15 cellular contexts compared by ENCODE assay signal in the genomic region with DNA sequence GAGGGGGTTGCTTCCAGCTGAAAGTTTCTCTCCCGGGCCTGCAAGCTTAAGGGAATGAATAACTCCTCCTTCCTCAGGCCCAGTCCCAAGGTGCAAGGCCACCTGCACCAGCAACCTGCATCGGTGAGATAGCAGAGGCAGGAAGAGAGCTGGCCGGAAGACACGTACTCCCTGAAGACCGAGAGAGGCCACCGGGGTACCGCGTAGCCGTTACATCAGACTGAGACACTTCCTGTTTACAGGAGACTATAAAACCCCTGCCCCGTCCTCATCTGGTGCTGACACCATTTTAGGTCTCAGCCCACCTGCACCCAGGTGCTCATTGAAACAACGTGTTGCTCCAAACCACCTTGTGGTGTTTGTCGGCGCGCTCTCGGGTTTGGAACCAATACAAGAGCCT. TPM values are rescaled to one million over a fixed set of nuclear protein-coding genes. Genes with fewer than 3 reads are reported as not detected.
DNase-seq lines count a peak whose midpoint lies in the region; ATAC-seq and TF ChIP-seq lines count a peak whose summit lies in the region.
"Had no signal": no experiment of that assay in that cellular context is flagged by ENCODE, and none has a peak within 500 bp of the region (broad histone marks: within the 10 kb centered on the region; RNA-seq: fewer than 3 reads in every experiment).

No MANE protein-coding gene starts in this region.

- ATAC-seq in activated naive CD8-positive, alpha-beta T cell treated with anti-CD3 and anti-CD28 coated beads, Interleukin-2, amount 10 ng/mL, durations not matched to agents 7 days and 5 days (ENCODE audit: low read depth): peak; percentile 62
- peak; percentile 62 for ATAC-seq in stimulated activated effector memory CD8-positive, alpha-beta T cell treated with anti-CD3 and anti-CD28 coated beads, Interleukin-12 subunit alpha, Interleukin-12 subunit beta, amount 100 ng/mL, for 72 hours
- ATAC-seq in HG03196 (IDR thresholded peaks at IDR 0.05; ENCODE audit: unreplicated experiment): no peak

- H3K9me3 Mint-ChIP-seq in activated naive CD8-positive, alpha-beta T cell treated with anti-CD3 and anti-CD28 coated beads, Interleukin-2, amount 10 ng/mL, durations not matched to agents 7 days and 5 days: peaks cover 3% of the 10 kb centered on the region
- H3K9me3 Mint-ChIP-seq in stimulated activated effector memory CD8-positive, alpha-beta T cell treated with anti-CD3 and anti-CD28 coated beads, Interleukin-12 subunit alpha, Interleukin-12 subunit beta, amount 100 ng/mL, for 72 hours: no peaks in the 10 kb centered on the region
- H3K9me3 Mint-ChIP-seq: nephron had no signal

- peaks cover 10% of the 10 kb centered on the region for H3K36me3 Mint-ChIP-seq in activated naive CD8-positive, alpha-beta T cell treated with anti-CD3 and anti-CD28 coated beads, Interleukin-2, amount 10 ng/mL, durations not matched to agents 7 days and 5 days
- no peaks in the 10 kb centered on the region for H3K36me3 Mint-ChIP-seq in stimulated activated effector memory CD8-positive, alpha-beta T cell treated with anti-CD3 and anti-CD28 coated beads, Interleukin-12 subunit alpha, Interleukin-12 subunit beta, amount 100 ng/mL, for 72 hours

- peak overlapping the region; percentile 76 for H3K27ac Mint-ChIP-seq in activated naive CD8-positive, alpha-beta T cell treated with anti-CD3 and anti-CD28 coated beads, Interleukin-2, amount 10 ng/mL, durations not matched to agents 7 days and 5 days
- H3K27ac Mint-ChIP-seq in stimulated activated effector memory CD8-positive, alpha-beta T cell treated with anti-CD3 and anti-CD28 coated beads, Interleukin-12 subunit alpha, Interleukin-12 subunit beta, amount 100 ng/mL, for 72 hours: peak overlapping the region; percentile 71
- H3K27ac Mint-ChIP-seq: nephron had no signal

- peaks cover 14% of the 10 kb centered on the region for H3K27me3 Mint-ChIP-seq in activated naive CD8-positive, alpha-beta T cell treated with anti-CD3 and anti-CD28 coated beads, Interleukin-2, amount 10 ng/mL, durations not matched to agents 7 days and 5 days

- POLR2A ChIA-PET in activated naive CD8-positive, alpha-beta T cell treated with anti-CD3 and anti-CD28 coated beads, Interleukin-2, amount 10 ng/mL, durations not matched to agents 7 days and 5 days (lab: Charles Lee): no interaction called here

- peak overlapping the region; percentile 28 for H3K4me3 Mint-ChIP-seq in activated naive CD8-positive, alpha-beta T cell treated with anti-CD3 and anti-CD28 coated beads, Interleukin-2, amount 10 ng/mL, durations not matched to agents 7 days and 5 days
- peak overlapping the region; percentile 50 for H3K4me3 Mint-ChIP-seq in stimulated activated effector memory CD8-positive, alpha-beta T cell treated with anti-CD3 and anti-CD28 coated beads, Interleukin-12 subunit alpha, Interleukin-12 subunit beta, amount 100 ng/mL, for 72 hours
- H3K4me3 Mint-ChIP-seq: nephron had no signal

- DNase-seq in activated effector memory CD4-positive, alpha-beta T cell treated with Interleukin-2 at 50 U/mL for 16 hours: peak; percentile 10
- DNase-seq in activated effector memory CD4-positive, alpha-beta T cell treated with anti-CD3 and anti-CD28 coated beads, Interleukin-2, amount 50 U/mL, for 16 hours: no peak
- DNase-seq in T-helper 22 cell (ENCODE audit: low read depth): peak; percentile 32
- DNase-seq in activated naive CD8-positive, alpha-beta T cell treated with anti-CD3 and anti-CD28 coated beads, Interleukin-2, amount 10 ng/mL, durations not matched to agents 7 days and 5 days: peak; percentile 51
- peak in 1 of 2 donors; percentile 57 for DNase-seq in stimulated activated effector memory CD8-positive, alpha-beta T cell treated with anti-CD3 and anti-CD28 coated beads, Interleukin-12 subunit alpha, Interleukin-12 subunit beta, amount 100 ng/mL, for 72 hours (ENCODE audit: low spot score in 2 of 2)
- DNase-seq in NCI-H146 (lab: John Stamatoyannopoulos, UW): no peak
- DNase-seq in GM20000 (ENCODE audit: low spot score): no peak
- DNase-seq: DMS79 treated with DMSO at 0.1 percent for 48 hours, dorsolateral prefrontal cortex, foreskin melanocyte, GOT3, NCI-H226, upper lobe of left lung had no signal

- H3K4me1 Mint-ChIP-seq in activated naive CD8-positive, alpha-beta T cell treated with anti-CD3 and anti-CD28 coated beads, Interleukin-2, amount 10 ng/mL, durations not matched to agents 7 days and 5 days: peaks cover 29% of the 10 kb centered on the region
- H3K4me1 Mint-ChIP-seq in stimulated activated effector memory CD8-positive, alpha-beta T cell treated with anti-CD3 and anti-CD28 coated beads, Interleukin-12 subunit alpha, Interleukin-12 subunit beta, amount 100 ng/mL, for 72 hours: peaks cover 27% of the 10 kb centered on the region
- H3K4me1 Mint-ChIP-seq: nephron had no signal

- TF ChIP-seq CTCF in GM20000 (IDR thresholded peaks at IDR 0.05; ENCODE audit: extremely low read depth, missing control alignments): no peak

RNA-seq across cellular contexts. Expression of gene PRNP, which starts 25.1 kb away (rescaled TPM):
- total RNA-seq in activated naive CD8-positive, alpha-beta T cell treated with anti-CD3 and anti-CD28 coated beads, Interleukin-2, amount 10 ng/mL, durations not matched to agents 7 days and 5 days: 10 to 100 TPM; 45.4 to 51.6 TPM

Comparison
In these comparisons a context has a peak if more than half of its experiments do, and no peak if none do; other contexts are left out.
1. DNase-seq: peak in activated effector memory CD4-positive, alpha-beta T cell treated with Interleukin-2 at 50 U/mL for 16 hours (single experiment), T-helper 22 cell (single experiment) and activated naive CD8-positive, alpha-beta T cell treated with anti-CD3 and anti-CD28 coated beads, Interleukin-2, amount 10 ng/mL, durations not matched to agents 7 days and 5 days (single experiment); none in activated effector memory CD4-positive, alpha-beta T cell treated with anti-CD3 and anti-CD28 coated beads, Interleukin-2, amount 50 U/mL, for 16 hours (single experiment), NCI-H146 (single experiment) and GM20000 (single experiment).